ENCODE assay signal across 8 cellular contexts in genomic region chr5:177006265-177006972, GRCh38. TPM values are rescaled to one million over a fixed set of nuclear protein-coding genes. Genes with fewer than 3 reads are reported as not detected.
DNase-seq lines count a peak whose midpoint lies in the region; ATAC-seq, FAIRE-seq and TF ChIP-seq lines count a peak whose summit lies in the region.

TSS of gene UIMC1 (minus strand) at chr5:177006779. CDS start at chr5:176982615, 24,164 bp downstream.

- FAIRE-seq in D721Med (lab: Jason Lieb, UNC): no peak

- H3K27ac ChIP-seq in PC-9: peak within 1 kb of the TSS; percentile 53

- BruUV-seq in PC-9 (replicated peaks; lab: Mats Ljungman, UMichigan): TSS peak; percentile 81

- no peaks in the 10 kb centered on the region for H3K9me3 ChIP-seq in PC-9 (ENCODE audit: insufficient read depth, low read depth)

- POLR2A ChIA-PET in PC-9 (lab: Charles Lee; ENCODE audit: unreplicated experiment): interaction anchor here (0.5 to 0.7 kb wide), 3 partner anchors 14 to 96 kb away, joined by 3 to 22 read pairs (median 3); no protein-coding TSS in a partner anchor

- no peaks in the 10 kb centered on the region for H3K27me3 ChIP-seq in PC-9 (ENCODE audit: insufficient read depth, low read depth)

- CTCF ChIA-PET in PC-9 (lab: Charles Lee): interaction anchor here (0.5 to 1.2 kb wide), 3 partner anchors 22 to 189 kb away, joined by 4 to 9 read pairs (median 9); no protein-coding TSS in a partner anchor

- H3F3A ChIP-seq in PC-9 (ENCODE audit: insufficient read depth, low read depth): no peaks in the 10 kb centered on the region; the same call in 1 of the 2 replicates

- H3K4me3 ChIP-seq in PC-9: peak within 1 kb of the TSS; percentile 81
- H3K4me3 ChIP-seq in epithelial cell of proximal tubule (ENCODE audit: low read depth, low read length): peak within 1 kb of the TSS; percentile 81

- peaks cover 49% of the 10 kb centered on the region for H3K79me2 ChIP-seq in PC-9 (ENCODE audit: low read depth)

- peak; percentile 78 for ATAC-seq in GM21529 (IDR thresholded peaks at IDR 0.05; ENCODE audit: unreplicated experiment)

- no peaks in the 10 kb centered on the region for H3K36me3 ChIP-seq in PC-9 (ENCODE audit: low read depth)

- peaks cover 11% of the 10 kb centered on the region; the same call in 1 of the 2 replicates for H3K4me1 ChIP-seq in PC-9 (replicated peaks; ENCODE audit: insufficient read depth)

- peak; percentile 71 for TF ChIP-seq EP300 in Ishikawa (IDR thresholded peaks at IDR 0.05; ENCODE audit: borderline replicate concordance)

- no peak for TF ChIP-seq RAD21 in Ishikawa (IDR thresholded peaks at IDR 0.05; ENCODE audit: low read depth)

- TF ChIP-seq CTCF in D721Med (IDR thresholded peaks at IDR 0.05; ENCODE audit: insufficient read depth, missing control alignments) (no peak), PC-9 (conservative IDR thresholded peaks at IDR 0.05) (no peak), epithelial cell of proximal tubule (conservative IDR thresholded peaks at IDR 0.05; ENCODE audit: low read depth, low read length) (no peak)

- intact Hi-C loops in PC-9 (cut with micrococcal nuclease; ENCODE audit: unreplicated experiment): loop anchor here (1.0 to 10.0 kb wide), 3 partner anchors 16 to 511 kb away; partner anchors contain the start of genes DDX41, RNF44 and ZNF346

- H2AFZ ChIP-seq in PC-9: peak within 1 kb of the TSS; percentile 85

- H4K20me1 ChIP-seq in PC-9 (ENCODE audit: insufficient read depth): peaks cover 32% of the 10 kb centered on the region

- peak; percentile 47 for DNase-seq in D721Med (ENCODE audit: insufficient read length, low spot score)
- peak; percentile 80 to 96 for DNase-seq in PC-9
- peak; percentile 96 for DNase-seq in activated T-cell treated with anti-CD3 and anti-CD28 coated beads, Interleukin-2, amount 50 U/mL, for 1 hour
- DNase-seq in epithelial cell of proximal tubule (ENCODE audit: low read depth): no peak
- peak; percentile 92 for DNase-seq in mucosa of gallbladder (ENCODE audit: low spot score)
- DNase-seq in stimulated activated CD8-positive, alpha-beta memory T cell treated with anti-CD3 and anti-CD28 coated beads, Interleukin-4, amount 100 ng/mL, for 24 hours (ENCODE audit: low read depth): peak; percentile 89

- peak within 1 kb of the TSS; percentile 87 for H3K4me2 ChIP-seq in PC-9

- no peaks in the 10 kb centered on the region for H3K9me2 ChIP-seq in PC-9 (ENCODE audit: insufficient read depth)

TF ChIP-seq in Ishikawa, 13 proteins besides CTCF, POLR2A, EP300 and RAD21:
- peak; percentile 69 for TF ChIP-seq TAF1 (IDR thresholded peaks at IDR 0.05; ENCODE audit: low read depth)
- peak; percentile 38; the same call in 1 of the 2 replicates for TF ChIP-seq YY1 (IDR thresholded peaks at IDR 0.05; ENCODE audit: low read depth)
- TF ChIP-seq USF1 (IDR thresholded peaks at IDR 0.05): no peak
- no peak for TF ChIP-seq CEBPB (IDR thresholded peaks at IDR 0.05)
- no peak for TF ChIP-seq FOXM1 (IDR thresholded peaks at IDR 0.05; ENCODE audit: borderline replicate concordance, low read depth)
- no peak for TF ChIP-seq TEAD4 (IDR thresholded peaks at IDR 0.05)
- peak; percentile 96 for TF ChIP-seq ZBTB7A (IDR thresholded peaks at IDR 0.05; ENCODE audit: low read depth)
- TF ChIP-seq NFIC (IDR thresholded peaks at IDR 0.05): 0 out of 2 replicates have a peak, but pooled peaks have one; percentile 24
- peak; percentile 43; the same call in 1 of the 2 replicates for TF ChIP-seq EGR1 (IDR thresholded peaks at IDR 0.05)
- peak; percentile 86 for TF ChIP-seq MAX (IDR thresholded peaks at IDR 0.05)
- no peak for TF ChIP-seq CREB1 (IDR thresholded peaks at IDR 0.05; ENCODE audit: low read depth)
- no peak for TF ChIP-seq REST (IDR thresholded peaks at IDR 0.05; ENCODE audit: low read depth)

RNA-seq across cellular contexts. Expression of gene UIMC1, which starts in this region (rescaled TPM):
- total RNA-seq in PC-9 (2021) (48.3 and 59.5 TPM in 2 replicates), epithelial cell of proximal tubule (15.6 and 21.6 TPM in 2 replicates), mucosa of gallbladder (34.4 TPM)
